20 cellular contexts compared by ENCODE assay signal in the genomic region with DNA sequence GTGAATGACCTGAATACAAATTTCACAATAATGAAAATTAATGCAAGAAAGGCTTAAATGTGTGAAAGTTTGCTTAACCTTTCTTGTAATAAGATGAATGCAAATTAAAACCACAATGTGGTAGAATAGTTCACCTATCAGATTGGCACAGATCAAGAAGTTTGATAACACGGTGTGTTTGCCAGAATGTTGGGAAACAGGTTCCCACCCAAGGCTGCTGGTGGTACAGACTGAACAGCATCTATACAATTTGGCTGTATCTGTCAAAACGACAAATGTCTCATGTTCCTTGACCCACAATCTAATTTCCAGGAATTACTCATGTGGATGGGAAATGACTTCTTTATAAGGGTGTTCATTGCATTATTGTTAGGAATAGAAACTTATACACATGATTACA. TPM values are rescaled to one million over a fixed set of nuclear protein-coding genes. Genes with fewer than 3 reads are reported as not detected.
DNase-seq lines count a peak whose midpoint lies in the region; ATAC-seq and TF ChIP-seq lines count a peak whose summit lies in the region.
"Had no signal": no experiment of that assay in that cellular context is flagged by ENCODE, and none has a peak within 500 bp of the region (broad histone marks: within the 10 kb centered on the region; RNA-seq: fewer than 3 reads in every experiment).

No MANE protein-coding gene starts in this region.

- peak overlapping the region; percentile 23 for H3K4me2 ChIP-seq in PC-9

- 11 to 14% methylated on average over 2 of the region's 2 CpGs for WGBS in body of pancreas, 2 donors

- no TSS peak for BruUV-seq in PC-9 (replicated peaks; lab: Mats Ljungman, UMichigan)

- no peaks in the 10 kb centered on the region for H3K27me3 ChIP-seq in PC-9 (ENCODE audit: insufficient read depth, low read depth)
- H3K27me3 ChIP-seq in body of pancreas, result no peaks in the 10 kb centered on the region

- no peak overlapping the region for H2AFZ ChIP-seq in PC-9

- peaks cover 22% of the 10 kb centered on the region for H3F3A ChIP-seq in PC-9 (ENCODE audit: insufficient read depth, low read depth)

- H3K9me3 ChIP-seq in PC-9 (ENCODE audit: insufficient read depth, low read depth) (no peaks in the 10 kb centered on the region; the same call in 1 of the 2 replicates), body of pancreas (no peaks in the 10 kb centered on the region)
- H3K9me3 ChIP-seq: BE2C, SJSA1 had no signal

- H4K20me1 ChIP-seq in PC-9 (ENCODE audit: insufficient read depth), result no peaks in the 10 kb centered on the region

- H3K9me2 ChIP-seq in PC-9 (ENCODE audit: insufficient read depth), result no peaks in the 10 kb centered on the region

- POLR2A ChIA-PET in PC-9 (lab: Charles Lee; ENCODE audit: unreplicated experiment), result interaction anchor here (0.7 kb wide), 1 partner anchor 98 kb away, joined by 4 read pairs; no protein-coding TSS in a partner anchor

- H3K36me3 ChIP-seq in PC-9 (ENCODE audit: low read depth) (no peaks in the 10 kb centered on the region), body of pancreas (replicated peaks in 1 of 2; ENCODE audit: insufficient read depth in 1 of 2, low read depth in 2 of 2) (no peaks in the 10 kb centered on the region)
- H3K36me3 ChIP-seq: BE2C, SJSA1 had no signal

- intact Hi-C loops in PC-9 (cut with micrococcal nuclease; ENCODE audit: unreplicated experiment) (loop anchor here (2.0 kb wide), 2 partner anchors 46 to 204 kb away; no protein-coding TSS in a partner anchor), body of pancreas (cut with DNase I) (no loop called here), Right ventricle myocardium inferior (cut with DNase I) (no loop called here)

- H3K4me3 ChIP-seq in PC-9 (no peak overlapping the region), body of pancreas (no peak overlapping the region)
- H3K4me3 ChIP-seq: K562, SJSA1 had no signal

- TF ChIP-seq POLR2A in body of pancreas (IDR thresholded peaks at IDR 0.05), result no peak

- TF ChIP-seq CTCF in PC-9 (conservative IDR thresholded peaks at IDR 0.05), result no peak
- no peak for TF ChIP-seq CTCF in body of pancreas (IDR thresholded peaks at IDR 0.05)

- ATAC-seq in body of pancreas (peak; percentile 74), Right ventricle myocardium inferior (no peak)
- ATAC-seq: HepG2, K562 had no signal

- CTCF ChIA-PET in PC-9 (lab: Charles Lee), result no interaction called here

- DNase-seq in NCI-H526 (lab: John Stamatoyannopoulos, UW) (peak; percentile 84), PC-9 (peak; percentile 55 to 96), body of pancreas (peak in 2 of 4 donors; percentile 30 to 37), SIG-M5 (lab: John Stamatoyannopoulos, UW) (no peak), Right ventricle myocardium inferior (ENCODE audit: missing footprints) (no peak), Ammon's horn (ENCODE audit: low spot score) (no peak), NOMO-1 (lab: John Stamatoyannopoulos, UW; ENCODE audit: unreplicated experiment in 2 of 2) (no peak)
- DNase-seq: BE2C, Calu3, DMS153, Kasumi-1, NCI-H1092 treated with DMSO at 0.1 percent for 48 hours, NCI-H1436 treated with DMSO at 0.1 percent for 48 hours, NCI-H187 treated with DMSO at 0.1 percent for 48 hours, NCI-H2171 treated with DMSO at 0.1 percent for 48 hours, NCI-H524, NCI-H82 had no signal

- peaks cover 11% of the 10 kb centered on the region for H3K79me2 ChIP-seq in PC-9 (ENCODE audit: low read depth)

- peaks cover 54% of the 10 kb centered on the region for H3K4me1 ChIP-seq in PC-9 (replicated peaks; ENCODE audit: insufficient read depth)
- peaks cover 7% of the 10 kb centered on the region for H3K4me1 ChIP-seq in body of pancreas
- H3K4me1 ChIP-seq: BE2C, SJSA1 had no signal

- peak overlapping the region; percentile 13 for H3K27ac ChIP-seq in PC-9
- H3K27ac ChIP-seq in body of pancreas, result no peak overlapping the region
- H3K27ac ChIP-seq: SJSA1 had no signal

RNA-seq across cellular contexts. Expression of a gene that starts 8.6 kb away (rescaled TPM):
- total RNA-seq in PC-9 (2021) (31.3 and 39.2 TPM in 2 replicates), body of pancreas (10 to 100 TPM; 11.4 to 22.7 TPM), Right ventricle myocardium inferior (9.7 TPM)

Comparison
In these comparisons a context has a peak if more than half of its experiments do, and no peak if none do; other contexts are left out.
1. DNase-seq: peak in NCI-H526 (2 of 2) and PC-9 (2 of 2); none in SIG-M5 (single experiment), Right ventricle myocardium inferior (single experiment), Ammon's horn (single experiment) and NOMO-1 (0 of 2).